ENCODE assay signal across 15 cellular contexts in the genomic region with DNA sequence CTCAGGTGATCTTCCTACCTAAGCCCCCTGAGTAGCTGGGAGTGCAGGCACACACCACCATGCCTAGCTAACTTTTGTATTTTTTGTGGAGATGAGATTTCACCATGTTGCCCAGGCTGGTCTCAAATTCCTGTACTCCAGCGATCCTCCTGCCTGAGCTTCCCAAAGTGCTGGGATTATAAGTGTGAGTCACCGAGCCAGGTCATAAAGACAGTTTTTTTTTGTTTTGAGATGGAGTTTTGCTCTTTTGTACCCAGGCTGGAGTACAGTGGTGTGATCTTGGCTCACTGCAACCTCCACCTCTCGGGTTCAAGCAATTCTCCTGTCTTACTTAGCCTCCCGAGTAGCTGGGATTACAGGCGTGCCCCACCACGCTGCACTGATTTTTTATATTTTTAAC. TPM values are rescaled to one million over a fixed set of nuclear protein-coding genes. Genes with fewer than 3 reads are reported as not detected.
DNase-seq lines count a peak whose midpoint lies in the region; ATAC-seq, FAIRE-seq and TF ChIP-seq lines count a peak whose summit lies in the region.
"Had no signal": no experiment of that assay in that cellular context is flagged by ENCODE, and none has a peak within 500 bp of the region (broad histone marks: within the 10 kb centered on the region; RNA-seq: fewer than 3 reads in every experiment).

No MANE protein-coding gene starts in this region.

- H3K4me2 ChIP-seq in astrocyte (ENCODE audit: low read length) (peak overlapping the region; percentile 49), PC-9 (no peak overlapping the region)

- H3K36me3 ChIP-seq in left ventricle myocardium inferior: peaks cover 11% of the 10 kb centered on the region
- peaks cover 2% of the 10 kb centered on the region for H3K36me3 ChIP-seq in astrocyte (ENCODE audit: insufficient read depth, low read length)
- no peaks in the 10 kb centered on the region for H3K36me3 ChIP-seq in PC-9 (ENCODE audit: low read depth)

- H3K9me3 ChIP-seq in left ventricle myocardium inferior (replicated peaks) (no peaks in the 10 kb centered on the region), astrocyte (ENCODE audit: insufficient read depth, low read depth, low read length) (no peaks in the 10 kb centered on the region), PC-9 (ENCODE audit: insufficient read depth, low read depth) (no peaks in the 10 kb centered on the region)

- FAIRE-seq in astrocyte (lab: Jason Lieb, UNC): no peak
- FAIRE-seq: colon, K562 had no signal

- H3K9me2 ChIP-seq in PC-9 (ENCODE audit: insufficient read depth): no peaks in the 10 kb centered on the region

- POLR2A ChIA-PET in PC-9 (lab: Charles Lee; ENCODE audit: unreplicated experiment): interaction anchor here (0.6 kb wide), 1 partner anchor 69 kb away, joined by 3 read pairs; no protein-coding TSS in a partner anchor

- BruUV-seq in PC-9 (replicated peaks; lab: Mats Ljungman, UMichigan): no TSS peak

- H3K4me1 Mint-ChIP-seq in astrocyte (ENCODE audit: low read depth, unreplicated experiment): peaks cover 17% of the 10 kb centered on the region

- TF ChIP-seq CTCF in left ventricle myocardium inferior (IDR thresholded peaks at IDR 0.05; ENCODE audit: borderline replicate concordance): no peak
- TF ChIP-seq CTCF in astrocyte (IDR thresholded peaks at IDR 0.05; ENCODE audit: insufficient read depth, low read depth, low read length): no peak
- no peak for TF ChIP-seq CTCF in PC-9 (conservative IDR thresholded peaks at IDR 0.05)

- H3K4me3 ChIP-seq in left ventricle myocardium inferior (no peak overlapping the region), astrocyte (ENCODE audit: insufficient read depth, low read depth, low read length) (no peak overlapping the region), PC-9 (no peak overlapping the region)
- H3K4me3 ChIP-seq: K562 had no signal

- H3K79me2 ChIP-seq in astrocyte (ENCODE audit: insufficient read depth, low read length) (peaks cover 93% of the 10 kb centered on the region), PC-9 (ENCODE audit: low read depth) (no peaks in the 10 kb centered on the region)

- H3K27ac ChIP-seq in left ventricle myocardium inferior (replicated peaks) (peak overlapping the region; percentile 81), astrocyte (ENCODE audit: low read depth, low read length) (peak overlapping the region; percentile 32), temporal lobe (ENCODE audit: low read depth, low read length) (peak overlapping the region; percentile 57), PC-9 (no peak overlapping the region)

- H3K27me3 ChIP-seq in left ventricle myocardium inferior (ENCODE audit: low read depth): no peaks in the 10 kb centered on the region
- no peaks in the 10 kb centered on the region for H3K27me3 ChIP-seq in astrocyte (ENCODE audit: insufficient read depth, low read length)
- no peaks in the 10 kb centered on the region for H3K27me3 ChIP-seq in PC-9 (ENCODE audit: insufficient read depth, low read depth)

- H3K4me3 Mint-ChIP-seq in astrocyte (ENCODE audit: unreplicated experiment): no peak overlapping the region
- H3K4me3 Mint-ChIP-seq: activated T-helper 1 cell treated with anti-CD3 and anti-CD28 coated beads, Interleukin-12 subunit alpha, Interleukin-12 subunit beta, Interleukin-2, Interleukin-4 antibody, amounts not matched to agents 30 ng/mL and 10 ng/mL and 1 ng/mL, durations not matched to agents 14 hours and 24 hours and 36 hours had no signal

- no peaks in the 10 kb centered on the region for H3K27me3 Mint-ChIP-seq in astrocyte (ENCODE audit: low read depth, unreplicated experiment)

- ATAC-seq in Right ventricle myocardium superior (ENCODE audit: poor library complexity): no peak
- ATAC-seq: K562 had no signal

- CTCF ChIA-PET in PC-9 (lab: Charles Lee): no interaction called here

- peak overlapping the region; percentile 25 for H3K9ac ChIP-seq in astrocyte (ENCODE audit: low read length)

- H4K20me1 ChIP-seq in astrocyte (ENCODE audit: insufficient read depth, low read length): peaks cover 77% of the 10 kb centered on the region
- H4K20me1 ChIP-seq in PC-9 (ENCODE audit: insufficient read depth): no peaks in the 10 kb centered on the region

- intact Hi-C loops in left ventricle myocardium inferior (cut with micrococcal nuclease) (no loop called here), Right ventricle myocardium superior (cut with DNase I) (no loop called here), PC-9 (cut with micrococcal nuclease; ENCODE audit: unreplicated experiment) (no loop called here)

- H2AFZ ChIP-seq in astrocyte (ENCODE audit: low read depth, low read length): no peak overlapping the region
- H2AFZ ChIP-seq in PC-9: no peak overlapping the region

- H3K27ac Mint-ChIP-seq in astrocyte (ENCODE audit: unreplicated experiment): peak overlapping the region; percentile 72
- H3K27ac Mint-ChIP-seq: activated T-helper 1 cell treated with anti-CD3 and anti-CD28 coated beads, Interleukin-12 subunit alpha, Interleukin-12 subunit beta, Interleukin-2, Interleukin-4 antibody, amounts not matched to agents 30 ng/mL and 10 ng/mL and 1 ng/mL, durations not matched to agents 14 hours and 24 hours and 36 hours had no signal

- H3K4me1 ChIP-seq in left ventricle myocardium inferior (peaks cover 63% of the 10 kb centered on the region), astrocyte (ENCODE audit: insufficient read depth, low read length) (peaks cover 18% of the 10 kb centered on the region), PC-9 (replicated peaks; ENCODE audit: insufficient read depth) (no peaks in the 10 kb centered on the region)

- H3K9me3 Mint-ChIP-seq in astrocyte (ENCODE audit: unreplicated experiment): no peaks in the 10 kb centered on the region
- H3K9me3 Mint-ChIP-seq: activated T-helper 1 cell treated with anti-CD3 and anti-CD28 coated beads, Interleukin-12 subunit alpha, Interleukin-12 subunit beta, Interleukin-2, Interleukin-4 antibody, amounts not matched to agents 30 ng/mL and 10 ng/mL and 1 ng/mL, durations not matched to agents 14 hours and 24 hours and 36 hours had no signal

- peaks cover 4% of the 10 kb centered on the region for H3K36me3 Mint-ChIP-seq in astrocyte (ENCODE audit: low read depth, unreplicated experiment)

- DNase-seq in left ventricle myocardium inferior (no peak), Right ventricle myocardium superior (no peak), astrocyte (ENCODE audit: low read depth) (peak; percentile 54), glomerular visceral epithelial cell (ENCODE audit: extremely low spot score) (peak; percentile 53), Ammon's horn (ENCODE audit: low spot score) (no peak), OCI-M2 (lab: John Stamatoyannopoulos, UW; ENCODE audit: unreplicated experiment) (no peak), PC-9 (no peak)
- DNase-seq: activated CD4-positive, CD25-positive, alpha-beta regulatory T cell; midbrain; NCI-H2171 treated with DMSO at 0.1 percent for 48 hours; RPMI8226 had no signal

- H3F3A ChIP-seq in PC-9 (ENCODE audit: insufficient read depth, low read depth): no peaks in the 10 kb centered on the region

RNA-seq across cellular contexts. Expression of gene KIF1B, which starts 42.1 kb away (rescaled TPM):
- 78.4 TPM for total RNA-seq in left ventricle myocardium inferior
- total RNA-seq in Right ventricle myocardium superior: 66.8 TPM
- 74.6 and 75.9 TPM in 2 replicates for total RNA-seq in astrocyte
- total RNA-seq in temporal lobe: 255 TPM
- total RNA-seq in PC-9 (2021): 20.6 and 22.7 TPM in 2 replicates

Comparison
In these comparisons a context has a peak if more than half of its experiments do, and no peak if none do; other contexts are left out.
1. DNase-seq: peak in astrocyte (single experiment) and glomerular visceral epithelial cell (single experiment); none in left ventricle myocardium inferior (single experiment), Right ventricle myocardium superior (single experiment), Ammon's horn (single experiment), OCI-M2 (single experiment) and PC-9 (0 of 2).